Comparison of ENCODE assay signal across 19 cellular contexts in genomic region chr15:49492834-49493233, GRCh38.
DNase-seq lines count a peak whose midpoint lies in the region; FAIRE-seq and TF ChIP-seq lines count a peak whose summit lies in the region.
"Had no signal": no experiment of that assay in that cellular context is flagged by ENCODE, and none has a peak within 500 bp of the region (broad histone marks: within the 10 kb centered on the region; RNA-seq: fewer than 3 reads in every experiment).

No MANE protein-coding gene starts in this region.

- H3K4me1 ChIP-seq in endothelial cell of umbilical vein (ENCODE audit: control insufficient read depth, extremely low read depth, insufficient read depth, low read length) (no peaks in the 10 kb centered on the region), right atrium auricular region (no peaks in the 10 kb centered on the region)
- H3K4me1 ChIP-seq: SJCRH30 had no signal

- H3K36me3 ChIP-seq in endothelial cell of umbilical vein (ENCODE audit: control insufficient read depth in 2 of 2, extremely low read depth in 1 of 2, insufficient read depth in 2 of 2, low read length in 2 of 2) (no peaks in the 10 kb centered on the region), right atrium auricular region (no peaks in the 10 kb centered on the region)
- H3K36me3 ChIP-seq: SJCRH30 had no signal

- no peaks in the 10 kb centered on the region for H3K79me2 ChIP-seq in endothelial cell of umbilical vein (ENCODE audit: control insufficient read depth, insufficient read depth, low read length)

- H3K9me3 ChIP-seq in endothelial cell of umbilical vein (replicated peaks; ENCODE audit: control insufficient read depth, insufficient read depth, low read length) (no peaks in the 10 kb centered on the region), right atrium auricular region (no peaks in the 10 kb centered on the region)
- H3K9me3 ChIP-seq: SJCRH30, stomach had no signal

- no peak overlapping the region for H3K27ac ChIP-seq in endothelial cell of umbilical vein (ENCODE audit: insufficient read depth, low read depth, low read length)
- no peak overlapping the region for H3K27ac ChIP-seq in right atrium auricular region
- H3K27ac ChIP-seq: dorsolateral prefrontal cortex, SJCRH30, stomach had no signal

- H3K4me3 ChIP-seq in NB4 (ENCODE audit: low read depth, low read length): no peak overlapping the region
- H3K4me3 ChIP-seq in endothelial cell of umbilical vein (replicated peaks in 1 of 3; ENCODE audit: insufficient read depth in 1 of 3, low read depth in 1 of 3, low read length in 3 of 3): no peak overlapping the region
- H3K4me3 ChIP-seq in right atrium auricular region: no peak overlapping the region
- H3K4me3 ChIP-seq: dorsolateral prefrontal cortex, SJCRH30, stomach had no signal

- H4K20me1 ChIP-seq in endothelial cell of umbilical vein (replicated peaks; ENCODE audit: control insufficient read depth, extremely low read depth, insufficient read depth, low read length): no peaks in the 10 kb centered on the region

- H3K27me3 ChIP-seq in endothelial cell of umbilical vein (ENCODE audit: control insufficient read depth in 2 of 2, insufficient read depth in 2 of 2, low read length in 2 of 2) (no peaks in the 10 kb centered on the region), right atrium auricular region (no peaks in the 10 kb centered on the region)
- H3K27me3 ChIP-seq: dorsolateral prefrontal cortex, SJCRH30, stomach had no signal

- no peak overlapping the region for H3K9ac ChIP-seq in endothelial cell of umbilical vein (replicated peaks; ENCODE audit: extremely low read depth, insufficient read depth, low read length)

- no TSS peak for BruUV-seq in endothelial cell of umbilical vein (replicated peaks; lab: Mats Ljungman, UMichigan)

- POLR2A ChIA-PET in endothelial cell of umbilical vein (lab: Charles Lee): no interaction called here

- peak; percentile 80 for DNase-seq in EL
- peak; percentile 4 for DNase-seq in NB4 (ENCODE audit: low read depth)
- no peak for DNase-seq in endothelial cell of umbilical vein (ENCODE audit: low read depth, low spot score)
- DNase-seq in renal cortical epithelial cell (ENCODE audit: low read depth): peak; percentile 42
- no peak for DNase-seq in NCI-H146 (lab: John Stamatoyannopoulos, UW)
- no peak for DNase-seq in stimulated activated CD4-positive, alpha-beta T cell treated with anti-CD3 and anti-CD28 coated beads, Interleukin-2, amount 100 ng/mL, for 48 hours
- DNase-seq in Ammon's horn (ENCODE audit: low spot score): no peak
- DNase-seq in right atrium auricular region (ENCODE audit: low spot score): no peak
- DNase-seq: activated effector memory CD4-positive, alpha-beta T cell treated with anti-CD3 and anti-CD28 coated beads, Interleukin-2, amount 50 U/mL, for 16 hours; COR-L47; dorsolateral prefrontal cortex; foreskin melanocyte; MM.1S; naive B cell; SJCRH30; stimulated activated CD4-positive, alpha-beta T cell treated with anti-CD3 and anti-CD28 coated beads, Interleukin-12 subunit alpha, Interleukin-12 subunit beta, amount 100 ng/mL, for 4 hours; stomach had no signal

- dilution Hi-C loops in endothelial cell of umbilical vein (cut with MboI; ENCODE audit: extremely low pct_ligation_motif_present, low sequenced_read_pairs): no loop called here

- CTCF ChIA-PET in endothelial cell of umbilical vein (lab: Charles Lee): no interaction called here

- no peak overlapping the region for H3K4me2 ChIP-seq in endothelial cell of umbilical vein (ENCODE audit: insufficient read depth, low read length)

- peak; percentile 15 for FAIRE-seq in endothelial cell of umbilical vein (lab: Jason Lieb, UNC)
- FAIRE-seq: GM18507, HTR-8/SVneo had no signal

- H2AFZ ChIP-seq in endothelial cell of umbilical vein (ENCODE audit: low read depth, low read length): no peak overlapping the region

- no peak for TF ChIP-seq CTCF in NB4 (IDR thresholded peaks at IDR 0.05; ENCODE audit: low read depth, low read length)
- TF ChIP-seq CTCF in endothelial cell of umbilical vein (IDR thresholded peaks at IDR 0.05; ENCODE audit: extremely low read depth in 1 of 2, insufficient read depth in 1 of 2, low read depth in 1 of 2, low read length in 2 of 2): no peak
- TF ChIP-seq CTCF in right atrium auricular region (IDR thresholded peaks at IDR 0.05): no peak

- no peaks in the 10 kb centered on the region for H3K9me1 ChIP-seq in endothelial cell of umbilical vein (replicated peaks; ENCODE audit: control insufficient read depth, extremely low read depth, insufficient read depth, low read length)

- TF ChIP-seq POLR2A in NB4 (IDR thresholded peaks at IDR 0.05; ENCODE audit: extremely low read depth, insufficient read length) (no peak), endothelial cell of umbilical vein (IDR thresholded peaks at IDR 0.05; ENCODE audit: low read depth, low read length) (no peak)

- intact Hi-C loops in endothelial cell of umbilical vein (cut with micrococcal nuclease): no loop called here

TF ChIP-seq in endothelial cell of umbilical vein, 7 proteins besides CTCF, POLR2A, EP300 and RAD21:
- no peak for TF ChIP-seq POLR2AphosphoS5 (IDR thresholded peaks at IDR 0.05; ENCODE audit: insufficient read depth, low read depth, low read length)
- TF ChIP-seq JUN (IDR thresholded peaks at IDR 0.05; ENCODE audit: borderline replicate concordance, insufficient read depth, insufficient read length, low read depth): no peak
- no peak for TF ChIP-seq MAX (IDR thresholded peaks at IDR 0.05; ENCODE audit: insufficient read depth, insufficient read length)
- TF ChIP-seq EZH2 (IDR thresholded peaks at IDR 0.05; ENCODE audit: borderline replicate concordance, low read depth, low read length, severe bottlenecking): no peak
- no peak for TF ChIP-seq GATA2 (IDR thresholded peaks at IDR 0.05; ENCODE audit: insufficient read depth, insufficient read length, low read depth, low read length)
- no peak for TF ChIP-seq MYC (IDR thresholded peaks at IDR 0.05; ENCODE audit: low read depth, low read length)
- no peak for TF ChIP-seq FOS (IDR thresholded peaks at IDR 0.05; ENCODE audit: borderline replicate concordance, insufficient read depth, low read length)

Comparison
In these comparisons a context has a peak if more than half of its experiments do, and no peak if none do; other contexts are left out.
1. DNase-seq: peak in EL (single experiment), NB4 (single experiment) and renal cortical epithelial cell (single experiment); none in endothelial cell of umbilical vein (single experiment), NCI-H146 (single experiment), stimulated activated CD4-positive, alpha-beta T cell treated with anti-CD3 and anti-CD28 coated beads, Interleukin-2, amount 100 ng/mL, for 48 hours (0 of 2), Ammon's horn (single experiment) and right atrium auricular region (single experiment).